Comparison of ENCODE assay signal across 1 cellular context in the genomic region with DNA sequence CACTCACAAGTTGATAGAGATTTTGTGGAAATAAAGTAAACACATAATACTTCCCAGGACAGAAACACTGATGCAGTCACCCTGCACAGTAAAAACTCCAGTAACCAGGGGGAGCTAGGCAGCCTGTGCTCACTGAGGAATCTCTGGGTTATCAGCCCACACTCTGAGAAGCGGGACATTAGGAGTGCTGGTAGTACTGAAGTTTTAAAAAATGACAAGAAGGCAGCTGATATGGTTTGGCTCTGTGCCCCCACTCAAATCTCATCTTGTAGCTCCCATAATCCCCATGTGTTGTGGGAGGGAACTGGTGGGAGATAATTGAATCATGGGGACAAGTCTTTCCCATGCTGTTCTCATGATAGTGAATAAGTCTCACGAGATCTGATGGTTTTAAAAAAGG.
TF ChIP-seq lines count a peak whose summit lies in the region.

No MANE protein-coding gene starts in this region.

TF ChIP-seq in WTC11, 78 proteins besides CTCF, POLR2A, EP300 and RAD21:
- no peak for TF ChIP-seq GABPB1 (CRISPR knock-in tag; IDR thresholded peaks at IDR 0.05)
- TF ChIP-seq ATF1 (CRISPR knock-in tag; IDR thresholded peaks at IDR 0.05): no peak
- no peak for TF ChIP-seq MXD4 (CRISPR knock-in tag; IDR thresholded peaks at IDR 0.05; ENCODE audit: borderline replicate concordance)
- TF ChIP-seq ZNF671 (CRISPR knock-in tag; IDR thresholded peaks at IDR 0.05): no peak
- no peak for TF ChIP-seq MLX (CRISPR knock-in tag; IDR thresholded peaks at IDR 0.05)
- no peak for TF ChIP-seq SOX15 (CRISPR knock-in tag; IDR thresholded peaks at IDR 0.05)
- no peak for TF ChIP-seq ZSCAN18 (CRISPR knock-in tag; IDR thresholded peaks at IDR 0.05)
- no peak for TF ChIP-seq CREM (CRISPR knock-in tag; IDR thresholded peaks at IDR 0.05)
- no peak for TF ChIP-seq NFYB (CRISPR knock-in tag; conservative IDR thresholded peaks at IDR 0.05; ENCODE audit: low read depth)
- TF ChIP-seq, protein P1, sequence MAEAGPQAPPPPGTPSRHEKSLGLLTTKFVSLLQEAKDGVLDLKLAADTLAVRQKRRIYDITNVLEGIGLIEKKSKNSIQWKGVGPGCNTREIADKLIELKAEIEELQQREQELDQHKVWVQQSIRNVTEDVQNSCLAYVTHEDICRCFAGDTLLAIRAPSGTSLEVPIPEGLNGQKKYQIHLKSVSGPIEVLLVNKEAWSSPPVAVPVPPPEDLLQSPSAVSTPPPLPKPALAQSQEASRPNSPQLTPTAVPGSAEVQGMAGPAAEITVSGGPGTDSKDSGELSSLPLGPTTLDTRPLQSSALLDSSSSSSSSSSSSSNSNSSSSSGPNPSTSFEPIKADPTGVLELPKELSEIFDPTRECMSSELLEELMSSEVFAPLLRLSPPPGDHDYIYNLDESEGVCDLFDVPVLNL (CRISPR knock-in tag; IDR thresholded peaks at IDR 0.05; ENCODE audit: borderline replicate concordance, low read depth): no peak
- TF ChIP-seq JAZF1 (CRISPR knock-in tag; IDR thresholded peaks at IDR 0.05): no peak
